ENCODE assay signal across 29 cellular contexts in genomic region chr1:194014004-194014403, GRCh38.
DNase-seq lines count a peak whose midpoint lies in the region; ATAC-seq, FAIRE-seq and TF ChIP-seq lines count a peak whose summit lies in the region.
"Had no signal": no experiment of that assay in that cellular context is flagged by ENCODE, and none has a peak within 500 bp of the region (broad histone marks: within the 10 kb centered on the region; RNA-seq: fewer than 3 reads in every experiment).

No MANE protein-coding gene starts in this region.

- no peak overlapping the region for H2AFZ ChIP-seq in endothelial cell of umbilical vein (ENCODE audit: low read depth, low read length)

- no peak for TF ChIP-seq POLR2A in endothelial cell of umbilical vein (IDR thresholded peaks at IDR 0.05; ENCODE audit: low read depth, low read length)

- no peaks in the 10 kb centered on the region for H3K9me1 ChIP-seq in endothelial cell of umbilical vein (replicated peaks; ENCODE audit: control insufficient read depth, extremely low read depth, insufficient read depth, low read length)

- H3K27me3 ChIP-seq in endothelial cell of umbilical vein (ENCODE audit: control insufficient read depth in 2 of 2, insufficient read depth in 2 of 2, low read length in 2 of 2), result no peaks in the 10 kb centered on the region
- H3K27me3 ChIP-seq: cardiac muscle cell, neutrophil, suprapubic skin had no signal

- CTCF ChIA-PET in endothelial cell of umbilical vein (lab: Charles Lee), result interaction anchor here (1.0 to 2.8 kb wide), 3 partner anchors 10 to 44 kb away, joined by 3 to 14 read pairs (median 6); no protein-coding TSS in a partner anchor

- H3K9ac ChIP-seq in endothelial cell of umbilical vein (replicated peaks; ENCODE audit: extremely low read depth, insufficient read depth, low read length), result no peak overlapping the region

- peak; percentile 73 for ATAC-seq in omental fat pad (ENCODE audit: low FRiP score)
- ATAC-seq: GM12878; left colon; stimulated activated memory B cell treated with anti-CD40 and anti-IgM and Interleukin-4, amounts not matched to agents 10 μg/mL and 1 μg/mL and 100 μg/mL, for 72 hours had no signal

- H3K79me2 ChIP-seq in endothelial cell of umbilical vein (ENCODE audit: control insufficient read depth, insufficient read depth, low read length), result no peaks in the 10 kb centered on the region

- H3K9me3 ChIP-seq in endothelial cell of umbilical vein (replicated peaks; ENCODE audit: control insufficient read depth, insufficient read depth, low read length), result no peaks in the 10 kb centered on the region
- H3K9me3 ChIP-seq: Caco-2, neutrophil, suprapubic skin had no signal

- peaks cover 0 to 5% (median 0%) of the 10 kb centered on the region in 3 donors for H3K36me3 Mint-ChIP-seq in immature natural killer cell
- H3K36me3 Mint-ChIP-seq: stimulated activated memory B cell treated with anti-CD40 and anti-IgM and Interleukin-4, amounts not matched to agents 10 μg/mL and 1 μg/mL and 100 μg/mL, for 72 hours had no signal

- H4K20me1 ChIP-seq in endothelial cell of umbilical vein (replicated peaks; ENCODE audit: control insufficient read depth, extremely low read depth, insufficient read depth, low read length), result no peaks in the 10 kb centered on the region

- H3K4me1 Mint-ChIP-seq in immature natural killer cell, result no peaks in the 10 kb centered on the region
- H3K4me1 Mint-ChIP-seq: stimulated activated memory B cell treated with anti-CD40 and anti-IgM and Interleukin-4, amounts not matched to agents 10 μg/mL and 1 μg/mL and 100 μg/mL, for 72 hours had no signal

- H3K27ac ChIP-seq in endothelial cell of umbilical vein (ENCODE audit: insufficient read depth, low read depth, low read length), result no peak overlapping the region
- H3K27ac ChIP-seq: cardiac muscle cell, neutrophil, suprapubic skin had no signal

- POLR2A ChIA-PET in endothelial cell of umbilical vein (lab: Charles Lee), result no interaction called here

- FAIRE-seq in endothelial cell of umbilical vein (lab: Jason Lieb, UNC), result no peak
- FAIRE-seq: endometrium, GM12878, H54, small intestine had no signal

- no peak overlapping the region for H3K4me3 Mint-ChIP-seq in immature natural killer cell
- H3K4me3 Mint-ChIP-seq: activated naive CD4-positive, alpha-beta T cell treated with anti-CD3 and anti-CD28 coated beads for 36 hours; stimulated activated memory B cell treated with anti-CD40 and anti-IgM and Interleukin-4, amounts not matched to agents 10 μg/mL and 1 μg/mL and 100 μg/mL, for 72 hours had no signal

- H3K9me3 Mint-ChIP-seq in immature natural killer cell, result peaks cover 0 to 19% (median 3%) of the 10 kb centered on the region in 6 donors
- H3K9me3 Mint-ChIP-seq: stimulated activated memory B cell treated with anti-CD40 and anti-IgM and Interleukin-4, amounts not matched to agents 10 μg/mL and 1 μg/mL and 100 μg/mL, for 72 hours had no signal

- BruUV-seq in endothelial cell of umbilical vein (replicated peaks; lab: Mats Ljungman, UMichigan), result no TSS peak

- no peak overlapping the region for H3K4me2 ChIP-seq in endothelial cell of umbilical vein (ENCODE audit: insufficient read depth, low read length)

- H3K4me3 ChIP-seq in endothelial cell of umbilical vein (replicated peaks in 1 of 3; ENCODE audit: insufficient read depth in 1 of 3, low read depth in 1 of 3, low read length in 3 of 3), result no peak overlapping the region
- H3K4me3 ChIP-seq: cardiac muscle cell, GM12878, suprapubic skin had no signal

- H3K27me3 Mint-ChIP-seq in immature natural killer cell (ENCODE audit: low read depth in 3 of 3), result peaks cover 1 to 3% (median 2%) of the 10 kb centered on the region in 3 donors
- H3K27me3 Mint-ChIP-seq: stimulated activated memory B cell treated with anti-CD40 and anti-IgM and Interleukin-4, amounts not matched to agents 10 μg/mL and 1 μg/mL and 100 μg/mL, for 72 hours had no signal

- peak; percentile 24 for DNase-seq in EL
- DNase-seq in RKO (ENCODE audit: low spot score), result peak; percentile 56
- peak; percentile 59 for DNase-seq in endothelial cell of umbilical vein (ENCODE audit: low read depth, low spot score)
- DNase-seq in omental fat pad (ENCODE audit: low spot score), result no peak
- no peak for DNase-seq in effector CD4-positive, alpha-beta T cell
- DNase-seq in immature natural killer cell, result no peak
- DNase-seq in NCI-H2081 treated with DMSO at 0.1 percent for 48 hours (lab: John Stamatoyannopoulos, UW), result no peak
- DNase-seq: activated CD4-positive, CD25-positive, alpha-beta regulatory T cell; activated naive CD4-positive, alpha-beta T cell treated with anti-CD3 and anti-CD28 coated beads for 36 hours; activated T-cell treated with anti-CD3 and anti-CD28 coated beads, Interleukin-2, amount 50 U/mL, for 1 hour; amniotic stem cell; C1 segment of cervical spinal cord; Caco-2; DMS79 treated with DMSO at 0.1 percent for 48 hours; glutamatergic neuron; left colon; mesenchymal stem cell; NCI-H1694; NCI-H748 treated with DMSO at 0.1 percent for 48 hours; Right ventricle myocardium superior; small intestine; SW 1271 had no signal

- no peak overlapping the region for H3K27ac Mint-ChIP-seq in immature natural killer cell
- H3K27ac Mint-ChIP-seq: activated naive CD4-positive, alpha-beta T cell treated with anti-CD3 and anti-CD28 coated beads for 36 hours; stimulated activated memory B cell treated with anti-CD40 and anti-IgM and Interleukin-4, amounts not matched to agents 10 μg/mL and 1 μg/mL and 100 μg/mL, for 72 hours had no signal

- intact Hi-C loops in endothelial cell of umbilical vein (cut with micrococcal nuclease), result no loop called here

- H3K36me3 ChIP-seq in endothelial cell of umbilical vein (ENCODE audit: control insufficient read depth in 2 of 2, extremely low read depth in 1 of 2, insufficient read depth in 2 of 2, low read length in 2 of 2), result no peaks in the 10 kb centered on the region
- H3K36me3 ChIP-seq: cardiac muscle cell, neutrophil, suprapubic skin had no signal

- no peaks in the 10 kb centered on the region for H3K4me1 ChIP-seq in endothelial cell of umbilical vein (ENCODE audit: control insufficient read depth, extremely low read depth, insufficient read depth, low read length)
- H3K4me1 ChIP-seq: Caco-2, suprapubic skin had no signal

- TF ChIP-seq CTCF in endothelial cell of umbilical vein (IDR thresholded peaks at IDR 0.05; ENCODE audit: extremely low read depth in 1 of 2, insufficient read depth in 1 of 2, low read depth in 1 of 2, low read length in 2 of 2) (no peak), omental fat pad (IDR thresholded peaks at IDR 0.05) (no peak)

- dilution Hi-C loops in endothelial cell of umbilical vein (cut with MboI; ENCODE audit: extremely low pct_ligation_motif_present, low sequenced_read_pairs), result no loop called here

TF ChIP-seq in endothelial cell of umbilical vein, 7 proteins besides CTCF, POLR2A, EP300 and RAD21:
- TF ChIP-seq JUN (IDR thresholded peaks at IDR 0.05; ENCODE audit: borderline replicate concordance, insufficient read depth, insufficient read length, low read depth), result no peak
- peak; percentile 88 for TF ChIP-seq FOS (IDR thresholded peaks at IDR 0.05; ENCODE audit: borderline replicate concordance, insufficient read depth, low read length)
- TF ChIP-seq MYC (IDR thresholded peaks at IDR 0.05; ENCODE audit: low read depth, low read length), result no peak
TF ChIP-seq in endothelial cell of umbilical vein: peak in this region for 1.

Comparison
In these comparisons a context has a peak if more than half of its experiments do, and no peak if none do; other contexts are left out.
1. DNase-seq: peak in EL (single experiment), RKO (single experiment) and endothelial cell of umbilical vein (single experiment); none in omental fat pad (single experiment), effector CD4-positive, alpha-beta T cell (single experiment), immature natural killer cell (0 of 3) and NCI-H2081 treated with DMSO at 0.1 percent for 48 hours (single experiment).